9 cellular contexts compared by ENCODE assay signal in genomic region chr1:108816049-108816882, GRCh38. TPM values are rescaled to one million over a fixed set of nuclear protein-coding genes. Genes with fewer than 3 reads are reported as not detected.
DNase-seq lines count a peak whose midpoint lies in the region; ATAC-seq and TF ChIP-seq lines count a peak whose summit lies in the region.
"Had no signal": no experiment of that assay in that cellular context is flagged by ENCODE, and none has a peak within 500 bp of the region (broad histone marks: within the 10 kb centered on the region; RNA-seq: fewer than 3 reads in every experiment).

No MANE protein-coding gene starts in this region.

- H3K36me3 ChIP-seq in SK-N-SH (replicated peaks in 1 of 2; ENCODE audit: control insufficient read depth in 1 of 2, insufficient read depth in 2 of 2, low read length in 1 of 2) (peaks cover 0 to 4% of the 10 kb centered on the region in 2 experiments), neural cell (ENCODE audit: insufficient read depth, low read length) (no peaks in the 10 kb centered on the region)

- TF ChIP-seq CTCF in SK-N-SH (IDR thresholded peaks at IDR 0.05) = no peak
- TF ChIP-seq CTCF in fibroblast of villous mesenchyme (IDR thresholded peaks at IDR 0.05; ENCODE audit: insufficient read depth, low read depth, low read length) = no peak
- TF ChIP-seq CTCF in neural cell (IDR thresholded peaks at IDR 0.05; ENCODE audit: poor library complexity, severe bottlenecking) = no peak

- H3K79me2 ChIP-seq in SK-N-SH (ENCODE audit: insufficient read depth) (no peaks in the 10 kb centered on the region), neural cell (replicated peaks; ENCODE audit: insufficient read depth, low read length) (no peaks in the 10 kb centered on the region)

- H3K9me2 ChIP-seq in SK-N-SH (no peaks in the 10 kb centered on the region), neural cell (ENCODE audit: insufficient read depth, low read length) (no peaks in the 10 kb centered on the region)

- TF ChIP-seq RAD21 in SK-N-SH (IDR thresholded peaks at IDR 0.05; ENCODE audit: low read length) (no peak), neural cell (conservative IDR thresholded peaks at IDR 0.05) (no peak)

- TF ChIP-seq EP300 in SK-N-SH (IDR thresholded peaks at IDR 0.05; ENCODE audit: borderline replicate concordance in 1 of 2, low read depth in 1 of 2, low read length in 1 of 2) (no peak), neural cell (conservative IDR thresholded peaks at IDR 0.05; ENCODE audit: poor library complexity, severe bottlenecking) (peak; percentile 17)

- CTCF ChIA-PET in SK-N-SH (lab: Yijun Ruan, JAX) = interaction anchor here (0.7 to 2.3 kb wide), 5 partner anchors 13 to 98 kb away, joined by 3 to 16 read pairs (median 3); no protein-coding TSS in a partner anchor

- H4K20me1 ChIP-seq in SK-N-SH (ENCODE audit: insufficient read depth) (no peaks in the 10 kb centered on the region), neural cell (ENCODE audit: insufficient read depth) (no peaks in the 10 kb centered on the region)

- H3K27me3 ChIP-seq in SK-N-SH (ENCODE audit: insufficient read depth) (no peaks in the 10 kb centered on the region), neural cell (ENCODE audit: insufficient read depth, low read depth, low read length) (no peaks in the 10 kb centered on the region)

- H2AFZ ChIP-seq in SK-N-SH (ENCODE audit: low read depth) = peak overlapping the region; percentile 98
- H2AFZ ChIP-seq in neural cell (ENCODE audit: low read depth, low read length) = peak overlapping the region; percentile 3

- peak overlapping the region; percentile 96 to 99 for H3K27ac ChIP-seq in SK-N-SH (ENCODE audit: low read depth in 2 of 2, low read length in 1 of 2)
- H3K27ac ChIP-seq in neural cell (ENCODE audit: low read length) = peak overlapping the region; percentile 69

- peaks cover 20 to 30% of the 10 kb centered on the region in 2 experiments for H3K4me1 ChIP-seq in SK-N-SH (ENCODE audit: control insufficient read depth in 1 of 2, insufficient read depth in 2 of 2, low read depth in 1 of 2, low read length in 1 of 2)

- POLR2A ChIA-PET in SK-N-SH (lab: Yijun Ruan, JAX) = interaction anchor here (0.9 to 1.5 kb wide), 5 partner anchors 14 to 284 kb away, joined by 3 to 8 read pairs (median 4); partner anchors contain the start of genes GPSM2 and PRPF38B

- WGBS in SK-N-SH (ENCODE audit: low lambda C conversion rate) = 17% methylated on average over 12 of the region's 12 CpGs

- ATAC-seq in HG02763 (IDR thresholded peaks at IDR 0.05; ENCODE audit: unreplicated experiment) = no peak
- ATAC-seq in HG03342 (IDR thresholded peaks at IDR 0.05; ENCODE audit: unreplicated experiment) = no peak

- H3K4me2 ChIP-seq in SK-N-SH = peak overlapping the region; percentile 68
- H3K4me2 ChIP-seq in neural cell (ENCODE audit: low read length) = peak overlapping the region; percentile 7

- peaks cover 13% of the 10 kb centered on the region for H3F3A ChIP-seq in SK-N-SH (replicated peaks; ENCODE audit: insufficient read depth)
- no peaks in the 10 kb centered on the region for H3F3A ChIP-seq in neural cell (ENCODE audit: insufficient read depth, low read length, poor library complexity, severe bottlenecking)

- no peaks in the 10 kb centered on the region for H3K9me3 ChIP-seq in SK-N-SH
- no peaks in the 10 kb centered on the region for H3K9me3 ChIP-seq in neural cell (ENCODE audit: low read length)

- H3K9ac ChIP-seq in SK-N-SH = peak overlapping the region; percentile 81
- H3K9ac ChIP-seq in neural cell (ENCODE audit: low read length) = peak overlapping the region; percentile 7

- peak overlapping the region in 1 of 2 experiments; percentile 6; a peak in 2 of 4 replicates for H3K4me3 ChIP-seq in SK-N-SH (ENCODE audit: low read depth in 2 of 2, low read length in 1 of 2)
- H3K4me3 ChIP-seq in fibroblast of villous mesenchyme (ENCODE audit: low read depth, low read length) = peak overlapping the region; percentile 37
- H3K4me3 ChIP-seq in neural cell (ENCODE audit: low read length) = peak overlapping the region; percentile 32

- peak; percentile 28 for DNase-seq in NCI-H2029 (lab: John Stamatoyannopoulos, UW)
- DNase-seq in NCI-H2029 treated with DMSO at 0.1 percent for 48 hours (lab: John Stamatoyannopoulos, UW) = no peak
- DNase-seq in SK-N-SH = peak; percentile 76
- peak; percentile 93 for DNase-seq in fibroblast of villous mesenchyme (ENCODE audit: low read depth)
- no peak for DNase-seq in NCI-H526 treated with DMSO at 0.1 percent for 48 hours (lab: John Stamatoyannopoulos, UW)

TF ChIP-seq in SK-N-SH, 30 proteins besides CTCF, POLR2A, EP300 and RAD21 (continues in another document):
- peak; percentile 31; the same call in 1 of the 2 replicates for TF ChIP-seq POLR2AphosphoS5 (IDR thresholded peaks at IDR 0.05; ENCODE audit: low read depth, low read length)
- TF ChIP-seq FOSL2 (IDR thresholded peaks at IDR 0.05; ENCODE audit: borderline replicate concordance, low read depth) = peak; percentile 89
- TF ChIP-seq IRF3 (IDR thresholded peaks at IDR 0.05; ENCODE audit: low read depth, low read length) = no peak
- peak; percentile 89 for TF ChIP-seq JUND (IDR thresholded peaks at IDR 0.05)
- no peak for TF ChIP-seq MXI1 (IDR thresholded peaks at IDR 0.05; ENCODE audit: low read depth, low read length)
- TF ChIP-seq, protein P1, sequence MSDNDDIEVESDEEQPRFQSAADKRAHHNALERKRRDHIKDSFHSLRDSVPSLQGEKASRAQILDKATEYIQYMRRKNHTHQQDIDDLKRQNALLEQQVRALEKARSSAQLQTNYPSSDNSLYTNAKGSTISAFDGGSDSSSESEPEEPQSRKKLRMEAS (IDR thresholded peaks at IDR 0.05; ENCODE audit: low read depth) = peak; percentile 78
- peak; percentile 77 for TF ChIP-seq TCF12 (IDR thresholded peaks at IDR 0.05)
- peak; percentile 69 for TF ChIP-seq GATA2 (CRISPR knock-in tag; IDR thresholded peaks at IDR 0.05)
- peak; percentile 79; the same call in 1 of the 2 replicates for TF ChIP-seq YY1 (IDR thresholded peaks at IDR 0.05; ENCODE audit: low read depth)
- TF ChIP-seq NFIC (IDR thresholded peaks at IDR 0.05; ENCODE audit: borderline replicate concordance) = peak; percentile 28; the same call in 1 of the 2 replicates
- no peak for TF ChIP-seq SIN3A (IDR thresholded peaks at IDR 0.05; ENCODE audit: borderline replicate concordance, low read depth, low read length)

TF ChIP-seq in neural cell, 6 proteins besides CTCF, POLR2A, EP300 and RAD21:
- TF ChIP-seq TAF1 (IDR thresholded peaks at IDR 0.05; ENCODE audit: low read depth) (no peak), POLR2AphosphoS5 (IDR thresholded peaks at IDR 0.05) (peak; percentile 20), EZH2 (IDR thresholded peaks at IDR 0.05; ENCODE audit: borderline replicate concordance, insufficient read depth, low read length, poor library complexity, severe bottlenecking) (no peak), MXI1 (conservative IDR thresholded peaks at IDR 0.05; ENCODE audit: poor library complexity, severe bottlenecking) (no peak)
- TF ChIP-seq, protein P2, sequence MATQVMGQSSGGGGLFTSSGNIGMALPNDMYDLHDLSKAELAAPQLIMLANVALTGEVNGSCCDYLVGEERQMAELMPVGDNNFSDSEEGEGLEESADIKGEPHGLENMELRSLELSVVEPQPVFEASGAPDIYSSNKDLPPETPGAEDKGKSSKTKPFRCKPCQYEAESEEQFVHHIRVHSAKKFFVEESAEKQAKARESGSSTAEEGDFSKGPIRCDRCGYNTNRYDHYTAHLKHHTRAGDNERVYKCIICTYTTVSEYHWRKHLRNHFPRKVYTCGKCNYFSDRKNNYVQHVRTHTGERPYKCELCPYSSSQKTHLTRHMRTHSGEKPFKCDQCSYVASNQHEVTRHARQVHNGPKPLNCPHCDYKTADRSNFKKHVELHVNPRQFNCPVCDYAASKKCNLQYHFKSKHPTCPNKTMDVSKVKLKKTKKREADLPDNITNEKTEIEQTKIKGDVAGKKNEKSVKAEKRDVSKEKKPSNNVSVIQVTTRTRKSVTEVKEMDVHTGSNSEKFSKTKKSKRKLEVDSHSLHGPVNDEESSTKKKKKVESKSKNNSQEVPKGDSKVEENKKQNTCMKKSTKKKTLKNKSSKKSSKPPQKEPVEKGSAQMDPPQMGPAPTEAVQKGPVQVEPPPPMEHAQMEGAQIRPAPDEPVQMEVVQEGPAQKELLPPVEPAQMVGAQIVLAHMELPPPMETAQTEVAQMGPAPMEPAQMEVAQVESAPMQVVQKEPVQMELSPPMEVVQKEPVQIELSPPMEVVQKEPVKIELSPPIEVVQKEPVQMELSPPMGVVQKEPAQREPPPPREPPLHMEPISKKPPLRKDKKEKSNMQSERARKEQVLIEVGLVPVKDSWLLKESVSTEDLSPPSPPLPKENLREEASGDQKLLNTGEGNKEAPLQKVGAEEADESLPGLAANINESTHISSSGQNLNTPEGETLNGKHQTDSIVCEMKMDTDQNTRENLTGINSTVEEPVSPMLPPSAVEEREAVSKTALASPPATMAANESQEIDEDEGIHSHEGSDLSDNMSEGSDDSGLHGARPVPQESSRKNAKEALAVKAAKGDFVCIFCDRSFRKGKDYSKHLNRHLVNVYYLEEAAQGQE (IDR thresholded peaks at IDR 0.05; ENCODE audit: borderline replicate concordance) = peak; percentile 26

RNA-seq across cellular contexts. Expression of gene AKNAD1, which starts 40.6 kb away (rescaled TPM):
- polyA plus RNA-seq in SK-N-SH (2012; rRNA removed) (0.70 and 0.71 TPM in 2 replicates), neural cell (not detected in 2 replicates)
- 0.66 and 0.79 TPM in 2 replicates for polyA plus RNA-seq in SK-N-SH (2012; cell fraction: cytosol; rRNA removed)
- polyA plus RNA-seq in SK-N-SH (2012; cell fraction: nucleus; rRNA removed) = 0.42 and 1.1 TPM in 2 replicates
- 0.86 and 1.6 TPM in 2 replicates for total RNA-seq in fibroblast of villous mesenchyme
- not detected in 2 replicates for polyA minus RNA-seq in neural cell
- total RNA-seq: T-helper 2 cell treated with Interferon-gamma antibody and Interleukin-4, amounts not matched to agents 100 ng/mL and 5 ng/mL, for 36 hours had no signal

Comparison
In these comparisons a context has a peak if more than half of its experiments do, and no peak if none do; other contexts are left out.
1. DNase-seq: peak in NCI-H2029 (single experiment), SK-N-SH (single experiment) and fibroblast of villous mesenchyme (single experiment); none in NCI-H2029 treated with DMSO at 0.1 percent for 48 hours (single experiment) and NCI-H526 treated with DMSO at 0.1 percent for 48 hours (single experiment).